Comparison of ENCODE assay signal across 2 cellular contexts in genomic region chr14:100589071-100589759, GRCh38.
A peak's percentile ranks its signal among the peaks of the same experiment; 100 is the strongest.
TF ChIP-seq lines count a peak whose summit lies in the region.

No MANE protein-coding gene starts in this region.

TF ChIP-seq in HCT116, 20 proteins besides CTCF, POLR2A, EP300 and RAD21:
- no peak for TF ChIP-seq CBX3 (IDR thresholded peaks at IDR 0.05; ENCODE audit: low read depth)
- TF ChIP-seq ELF1 (IDR thresholded peaks at IDR 0.05; ENCODE audit: borderline replicate concordance, low read depth): no peak
- no peak for TF ChIP-seq POLR2AphosphoS5 (IDR thresholded peaks at IDR 0.05; ENCODE audit: low read depth, low read length)
- TF ChIP-seq SIN3A (IDR thresholded peaks at IDR 0.05; ENCODE audit: low read depth): no peak
- no peak for TF ChIP-seq CEBPB (IDR thresholded peaks at IDR 0.05; ENCODE audit: low read depth)
- TF ChIP-seq FOSL1 (IDR thresholded peaks at IDR 0.05; ENCODE audit: low read depth): no peak
- TF ChIP-seq EZH2phosphoT487 (IDR thresholded peaks at IDR 0.05; ENCODE audit: borderline replicate concordance): no peak
- TF ChIP-seq REST (IDR thresholded peaks at IDR 0.05; ENCODE audit: low read depth): no peak
- no peak for TF ChIP-seq MAX (IDR thresholded peaks at IDR 0.05)
TF ChIP-seq in HCT116: peak in this region for 0.

TF ChIP-seq in K562, 482 proteins besides CTCF, POLR2A, EP300 and RAD21:
- TF ChIP-seq ZNF232 (CRISPR knock-in tag; IDR thresholded peaks at IDR 0.05) (no peak), ZFP36 (IDR thresholded peaks at IDR 0.05; ENCODE audit: low read depth, low read length, partially characterized antibody) (peak; percentile 61)
